ENCODE assay signal across 3 cellular contexts in the genomic region with DNA sequence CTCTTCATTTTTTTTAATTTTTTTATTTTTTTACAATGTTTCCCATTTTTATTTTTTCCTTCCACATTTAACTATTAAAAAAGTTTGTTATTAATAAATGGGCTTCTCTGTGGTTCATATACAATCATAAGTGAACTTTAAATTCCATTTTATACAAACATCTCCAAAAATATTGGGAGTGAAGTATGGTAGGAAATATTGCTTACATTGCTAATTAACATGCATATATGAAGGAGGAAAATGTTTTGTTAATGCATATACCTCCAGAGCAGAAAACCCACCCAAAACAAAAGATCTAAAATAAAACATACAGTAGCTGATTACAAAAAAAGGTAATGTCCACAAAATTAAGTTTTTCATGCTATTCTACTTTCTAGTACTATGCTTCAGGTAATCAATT.
TF ChIP-seq lines count a peak whose summit lies in the region.

No MANE protein-coding gene starts in this region.

TF ChIP-seq in A549, 52 proteins besides CTCF, POLR2A, EP300 and RAD21:
- TF ChIP-seq MAFK (IDR thresholded peaks at IDR 0.05; ENCODE audit: partially characterized antibody), result peak; percentile 81

TF ChIP-seq in IMR-90, 13 proteins besides CTCF, POLR2A, EP300 and RAD21:
- TF ChIP-seq MAFK (IDR thresholded peaks at IDR 0.05; ENCODE audit: low read depth, low read length), result peak; percentile 68
TF ChIP-seq in IMR-90: peak in this region for 1; not testable (repeated sequence) for 12.

TF ChIP-seq in HepG2, 621 proteins besides CTCF, POLR2A, EP300 and RAD21:
- TF ChIP-seq MAFF (IDR thresholded peaks at IDR 0.05; ENCODE audit: low read depth, low read length) (peak; percentile 52; the same call in 1 of the 2 replicates), MAFK (conservative IDR thresholded peaks at IDR 0.05 in 1 of 2, IDR thresholded peaks at IDR 0.05 in 1 of 2; ENCODE audit: low read length in 2 of 2) (peak; percentile 21 to 64; a peak in 2 of 4 replicates)
